Comparison of ENCODE assay signal across 1 cellular context in genomic region chr3:156728267-156728985, GRCh38.
TF ChIP-seq lines count a peak whose summit lies in the region.

No MANE protein-coding gene starts in this region.

TF ChIP-seq in HepG2, 621 proteins besides CTCF, POLR2A, EP300 and RAD21 (continued from another document and continues in another):
- no peak for TF ChIP-seq AKNA (CRISPR knock-in tag; IDR thresholded peaks at IDR 0.05; ENCODE audit: borderline replicate concordance)
- TF ChIP-seq ZNF557 (CRISPR knock-in tag; IDR thresholded peaks at IDR 0.05), result no peak
- no peak for TF ChIP-seq NFIB (CRISPR knock-in tag; IDR thresholded peaks at IDR 0.05; ENCODE audit: borderline replicate concordance)
- no peak for TF ChIP-seq ZNF770 (CRISPR knock-in tag; IDR thresholded peaks at IDR 0.05)
- TF ChIP-seq HDAC6 (IDR thresholded peaks at IDR 0.05; ENCODE audit: low read depth, low read length), result no peak
- no peak for TF ChIP-seq CEBPZ (IDR thresholded peaks at IDR 0.05; ENCODE audit: low read length)
- no peak for TF ChIP-seq IKZF4 (CRISPR knock-in tag; IDR thresholded peaks at IDR 0.05; ENCODE audit: borderline replicate concordance, low read depth, not compliant biosample characterization)
- TF ChIP-seq ARNT2 (CRISPR knock-in tag; IDR thresholded peaks at IDR 0.05; ENCODE audit: low read depth), result no peak
- peak; percentile 68; the same call in 1 of the 2 replicates for TF ChIP-seq ZNF414 (CRISPR knock-in tag; IDR thresholded peaks at IDR 0.05)
- TF ChIP-seq TOE1 (CRISPR knock-in tag; IDR thresholded peaks at IDR 0.05), result peak; percentile 88; the same call in 1 of the 2 replicates
- TF ChIP-seq ZFP91 (CRISPR knock-in tag; IDR thresholded peaks at IDR 0.05; ENCODE audit: borderline replicate concordance), result 0 out of 2 replicates have a peak, but pooled peaks have one; percentile 41
- TF ChIP-seq ZNF276 (CRISPR knock-in tag; IDR thresholded peaks at IDR 0.05; ENCODE audit: low read depth), result no peak
- no peak for TF ChIP-seq ATF3 (CRISPR knock-in tag; IDR thresholded peaks at IDR 0.05)
- no peak for TF ChIP-seq NFE2L2 (IDR thresholded peaks at IDR 0.05; ENCODE audit: low read length)
- no peak for TF ChIP-seq ETV6 (CRISPR knock-in tag; conservative IDR thresholded peaks at IDR 0.05)
- TF ChIP-seq RORA (CRISPR knock-in tag; IDR thresholded peaks at IDR 0.05), result no peak
- TF ChIP-seq ATF1 (CRISPR knock-in tag; IDR thresholded peaks at IDR 0.05), result no peak
- TF ChIP-seq RNF2 (conservative IDR thresholded peaks at IDR 0.05; ENCODE audit: low read depth), result 0 out of 2 replicates have a peak, but pooled peaks have one; percentile 46
- no peak for TF ChIP-seq CBX5 (CRISPR knock-in tag; IDR thresholded peaks at IDR 0.05; ENCODE audit: borderline replicate concordance)
- TF ChIP-seq ZNF235 (CRISPR knock-in tag; IDR thresholded peaks at IDR 0.05; ENCODE audit: borderline replicate concordance), result no peak
- TF ChIP-seq ZNF367 (CRISPR knock-in tag; IDR thresholded peaks at IDR 0.05; ENCODE audit: borderline replicate concordance), result no peak
- no peak for TF ChIP-seq ZNF343 (CRISPR knock-in tag; IDR thresholded peaks at IDR 0.05)
- peak; percentile 93 for TF ChIP-seq ARNTL (CRISPR knock-in tag; IDR thresholded peaks at IDR 0.05)
- TF ChIP-seq ADNP (CRISPR knock-in tag; IDR thresholded peaks at IDR 0.05), result no peak
- TF ChIP-seq BATF2 (CRISPR knock-in tag; IDR thresholded peaks at IDR 0.05), result no peak
- TF ChIP-seq CREB3 (CRISPR knock-in tag; IDR thresholded peaks at IDR 0.05), result no peak
- TF ChIP-seq ZNF44 (CRISPR knock-in tag; IDR thresholded peaks at IDR 0.05), result no peak
- no peak for TF ChIP-seq ZNF329 (CRISPR knock-in tag; IDR thresholded peaks at IDR 0.05; ENCODE audit: low read depth)
- TF ChIP-seq FOXA3 (CRISPR knock-in tag; IDR thresholded peaks at IDR 0.05), result peak; percentile 92; the same call in 1 of the 2 replicates
- no peak; the same call in 1 of the 2 replicates for TF ChIP-seq THRA (CRISPR knock-in tag; IDR thresholded peaks at IDR 0.05; ENCODE audit: borderline replicate concordance)
- TF ChIP-seq FUBP1 (CRISPR knock-in tag; IDR thresholded peaks at IDR 0.05; ENCODE audit: borderline replicate concordance), result no peak
- TF ChIP-seq PPARG (CRISPR knock-in tag; conservative IDR thresholded peaks at IDR 0.05), result peak; percentile 77
- TF ChIP-seq KDM5A (IDR thresholded peaks at IDR 0.05; ENCODE audit: borderline replicate concordance, low read length), result no peak
- no peak; the same call in none of the 2 replicates for TF ChIP-seq ZNF430 (CRISPR knock-in tag; IDR thresholded peaks at IDR 0.05)
- TF ChIP-seq TERF1 (CRISPR knock-in tag; IDR thresholded peaks at IDR 0.05), result no peak
- peak; percentile 86 for TF ChIP-seq ISL2 (CRISPR knock-in tag; IDR thresholded peaks at IDR 0.05)
- TF ChIP-seq WIZ (CRISPR knock-in tag; IDR thresholded peaks at IDR 0.05), result peak; percentile 33; the same call in 1 of the 2 replicates
